Comparison of ENCODE assay signal across 16 cellular contexts in the genomic region with DNA sequence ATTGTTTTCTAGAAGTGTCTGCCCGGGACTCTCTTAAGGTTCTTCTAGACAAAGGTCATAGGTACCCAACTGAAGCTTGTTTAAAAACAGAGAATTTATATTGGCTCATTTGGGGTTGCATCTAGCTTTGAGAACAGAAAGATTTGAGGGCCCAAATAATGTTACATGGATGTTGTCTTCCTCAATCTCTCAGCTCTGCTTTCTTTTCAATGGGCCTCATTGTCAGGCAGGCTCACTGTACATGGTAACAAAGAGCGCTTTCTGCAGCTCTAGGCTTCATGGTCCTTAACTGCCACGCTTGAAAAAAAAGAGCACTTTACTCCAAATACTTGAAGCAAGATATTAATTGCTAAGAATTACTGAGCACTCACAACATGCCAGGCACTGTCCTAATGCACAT.
DNase-seq lines count a peak whose midpoint lies in the region; TF ChIP-seq lines count a peak whose summit lies in the region.
"Had no signal": no experiment of that assay in that cellular context is flagged by ENCODE, and none has a peak within 500 bp of the region (broad histone marks: within the 10 kb centered on the region; RNA-seq: fewer than 3 reads in every experiment).

No MANE protein-coding gene starts in this region.

- H3K9me2 ChIP-seq in Loucy (replicated peaks; ENCODE audit: low read depth, low read length) = no peaks in the 10 kb centered on the region

- H3K4me3 ChIP-seq in Loucy (ENCODE audit: low read length, poor library complexity, severe bottlenecking) = no peak overlapping the region
- H3K4me3 ChIP-seq: BLaER1, HAP-1 had no signal

- H4K20me1 ChIP-seq in Loucy (ENCODE audit: insufficient read depth, low read length, poor library complexity, severe bottlenecking) = no peaks in the 10 kb centered on the region
- H4K20me1 ChIP-seq: BLaER1 had no signal

- peak; percentile 54 for DNase-seq in epidermal melanocyte (ENCODE audit: insufficient read length, low spot score)
- DNase-seq in middle frontal gyrus (ENCODE audit: extremely low spot score, low spot score) = peak; percentile 49
- DNase-seq in superior temporal gyrus (ENCODE audit: extremely low spot score) = peak; percentile 91
- no peak for DNase-seq in NK-92 (lab: John Stamatoyannopoulos, UW; ENCODE audit: unreplicated experiment)
- DNase-seq in AML-193 (lab: John Stamatoyannopoulos, UW) = no peak
- no peak for DNase-seq in activated effector memory CD4-positive, alpha-beta T cell treated with Interleukin-2 at 50 U/mL for 16 hours
- no peak for DNase-seq in activated CD4-positive, CD25-positive, alpha-beta regulatory T cell treated with anti-CD3 and anti-CD28 coated beads, Interleukin-2, amount 50 U/mL, for 72 hours
- DNase-seq: DMS153; NCI-H146; NCI-H2107; NCI-H345; NK-92 treated with Interleukin-12 subunit alpha and Interleukin-12 subunit beta, amount 100 ng/mL, for 24 hours; OCI-M1 had no signal

- H3K4me2 ChIP-seq in Loucy (ENCODE audit: low read depth, low read length, poor library complexity, severe bottlenecking) = no peak overlapping the region
- H3K4me2 ChIP-seq: BLaER1 had no signal

- no peak overlapping the region for H3K9ac ChIP-seq in Loucy (ENCODE audit: low read depth, low read length, poor library complexity, severe bottlenecking)
- H3K9ac ChIP-seq: BLaER1 had no signal

- no peaks in the 10 kb centered on the region for H3K27me3 ChIP-seq in Loucy (ENCODE audit: insufficient read depth, low read length, poor library complexity, severe bottlenecking)
- H3K27me3 ChIP-seq: BLaER1 had no signal

- H3K9me3 ChIP-seq in Loucy (ENCODE audit: insufficient read depth, low read depth, low read length) = no peaks in the 10 kb centered on the region
- H3K9me3 ChIP-seq: HAP-1 had no signal

- H2AFZ ChIP-seq in Loucy (ENCODE audit: low read length) = peak overlapping the region; percentile 13

- no peaks in the 10 kb centered on the region for H3F3A ChIP-seq in Loucy (ENCODE audit: low read depth)

- H3K79me2 ChIP-seq in Loucy (ENCODE audit: insufficient read depth, low read length) = no peaks in the 10 kb centered on the region

- no peaks in the 10 kb centered on the region for H3K36me3 ChIP-seq in Loucy (ENCODE audit: insufficient read depth, low read length)
- H3K36me3 ChIP-seq: BLaER1, HAP-1 had no signal

- TF ChIP-seq CTCF in Loucy (conservative IDR thresholded peaks at IDR 0.05; ENCODE audit: low read length) = no peak

- H3K4me1 ChIP-seq in Loucy (ENCODE audit: insufficient read depth, low read length, poor library complexity, severe bottlenecking) = peaks cover 12% of the 10 kb centered on the region
- H3K4me1 ChIP-seq: HAP-1 had no signal

Comparison
In these comparisons a context has a peak if more than half of its experiments do, and no peak if none do; other contexts are left out.
1. DNase-seq: peak in epidermal melanocyte (single experiment), middle frontal gyrus (single experiment) and superior temporal gyrus (single experiment); none in NK-92 (single experiment), AML-193 (0 of 2), activated effector memory CD4-positive, alpha-beta T cell treated with Interleukin-2 at 50 U/mL for 16 hours (single experiment) and activated CD4-positive, CD25-positive, alpha-beta regulatory T cell treated with anti-CD3 and anti-CD28 coated beads, Interleukin-2, amount 50 U/mL, for 72 hours (single experiment).